Comparison of ENCODE assay signal across 10 cellular contexts in genomic region chr15:81296218-81296617, GRCh38. TPM values are rescaled to one million over a fixed set of nuclear protein-coding genes. Genes with fewer than 3 reads are reported as not detected.
DNase-seq lines count a peak whose midpoint lies in the region; TF ChIP-seq lines count a peak whose summit lies in the region.
"Had no signal": no experiment of that assay in that cellular context is flagged by ENCODE, and none has a peak within 500 bp of the region (broad histone marks: within the 10 kb centered on the region; RNA-seq: fewer than 3 reads in every experiment).

No MANE protein-coding gene starts in this region.

- no peaks in the 10 kb centered on the region for H3K79me1 ChIP-seq in mesendoderm (ENCODE audit: low read length)

- no peak overlapping the region for H3K18ac ChIP-seq in mesendoderm (ENCODE audit: low read length)

- peaks cover 10 to 30% of the 10 kb centered on the region in 2 donors for H3K4me1 ChIP-seq in mucosa of rectum (ENCODE audit: control insufficient read depth in 2 of 2, insufficient read depth in 2 of 2, low read length in 2 of 2)
- H3K4me1 ChIP-seq in mesendoderm (ENCODE audit: control insufficient read depth, low read depth, low read length) = no peaks in the 10 kb centered on the region

- H3K9me3 Mint-ChIP-seq in CD14-positive monocyte = no peaks in the 10 kb centered on the region
- H3K9me3 Mint-ChIP-seq in activated naive CD8-positive, alpha-beta T cell treated with anti-CD3 and anti-CD28 coated beads for 36 hours = no peaks in the 10 kb centered on the region

- DNase-seq in CD14-positive monocyte (ENCODE audit: low spot score) (no peak), NCI-H226 (no peak), mesendoderm (no peak), NCI-H748 treated with DMSO at 0.1 percent for 48 hours (lab: John Stamatoyannopoulos, UW) (no peak)
- no peak for DNase-seq in activated naive CD8-positive, alpha-beta T cell treated with anti-CD3 and anti-CD28 coated beads for 36 hours
- DNase-seq in stimulated activated naive CD4-positive, alpha-beta T cell (lab: John Stamatoyannopoulos, UW) = no peak
- DNase-seq: NCI-H69 had no signal

- no peak overlapping the region for H3K4ac ChIP-seq in mesendoderm (ENCODE audit: low read depth, low read length)

- peak overlapping the region; percentile 50; the same call in 1 of the 2 replicates for H3K4me3 ChIP-seq in GM08714 (ENCODE audit: low read length)
- H3K4me3 ChIP-seq in mucosa of rectum (ENCODE audit: low read length in 2 of 2) = peak overlapping the region; percentile 44 to 70
- no peak overlapping the region for H3K4me3 ChIP-seq in mesendoderm (ENCODE audit: low read length)

- no peak for TF ChIP-seq CTCF in CD14-positive monocyte (IDR thresholded peaks at IDR 0.05)

- peaks cover 23 to 33% of the 10 kb centered on the region in 2 donors for H3K36me3 Mint-ChIP-seq in CD14-positive monocyte
- H3K36me3 Mint-ChIP-seq in activated naive CD8-positive, alpha-beta T cell treated with anti-CD3 and anti-CD28 coated beads for 36 hours = peaks cover 57% of the 10 kb centered on the region

- no peaks in the 10 kb centered on the region for H3K9me3 ChIP-seq in mucosa of rectum (ENCODE audit: control insufficient read depth in 2 of 2, low read length in 2 of 2)

- H3K27ac ChIP-seq in mucosa of rectum (ENCODE audit: low read depth in 2 of 2, low read length in 2 of 2) (peak overlapping the region; percentile 72 to 86), mesendoderm (ENCODE audit: low read depth, low read length) (no peak overlapping the region)
- H3K27ac ChIP-seq: epithelial cell of prostate had no signal

- no CpG with 5 or more reads among the region's 2 CpGs for WGBS in mesendoderm (ENCODE audit: extremely low coverage, insufficient coverage, low lambda C conversion rate)

- H3K56ac ChIP-seq in mesendoderm (ENCODE audit: low read length) = no peak overlapping the region

- H3K4me2 ChIP-seq in mesendoderm (ENCODE audit: low read length) = no peak overlapping the region

- H3K27ac Mint-ChIP-seq in CD14-positive monocyte = peak overlapping the region; percentile 98 to 99 (median 99)
- H3K27ac Mint-ChIP-seq in activated naive CD8-positive, alpha-beta T cell treated with anti-CD3 and anti-CD28 coated beads for 36 hours = peak overlapping the region; percentile 97

- intact Hi-C loops in CD14-positive monocyte (cut with micrococcal nuclease) = loop anchor here in 1 of 2 donors (5.0 to 10.0 kb wide), 2 partner anchors 36 to 291 kb away; partner anchors contain the start of gene TLNRD1

- H3K23ac ChIP-seq in mesendoderm (ENCODE audit: low read length) = no peak overlapping the region

- H2BK120ac ChIP-seq in mesendoderm (ENCODE audit: low read depth, low read length) = no peak overlapping the region

- H3K9ac ChIP-seq in mucosa of rectum (ENCODE audit: low read depth in 1 of 2, low read length in 2 of 2) (peak overlapping the region; percentile 21 to 63), mesendoderm (ENCODE audit: low read length) (no peak overlapping the region)

- peaks cover 93% of the 10 kb centered on the region for H3K4me1 Mint-ChIP-seq in CD14-positive monocyte
- peaks cover 62% of the 10 kb centered on the region for H3K4me1 Mint-ChIP-seq in activated naive CD8-positive, alpha-beta T cell treated with anti-CD3 and anti-CD28 coated beads for 36 hours

- H3K4me3 Mint-ChIP-seq in CD14-positive monocyte = peak overlapping the region; percentile 97 to 99
- H3K4me3 Mint-ChIP-seq in activated naive CD8-positive, alpha-beta T cell treated with anti-CD3 and anti-CD28 coated beads for 36 hours = peak overlapping the region; percentile 98

- no peak overlapping the region for H2AK5ac ChIP-seq in mesendoderm (ENCODE audit: low read length)

- no peak overlapping the region for H2BK15ac ChIP-seq in mesendoderm (replicated peaks; ENCODE audit: low read depth)

- no peak overlapping the region for H4K5ac ChIP-seq in mesendoderm (ENCODE audit: low read length)

- no peak overlapping the region for H2BK5ac ChIP-seq in mesendoderm (ENCODE audit: low read length)

- H3K36me3 ChIP-seq in mucosa of rectum (ENCODE audit: control insufficient read depth in 2 of 2, insufficient read depth in 2 of 2, low read length in 2 of 2) (no peaks in the 10 kb centered on the region), mesendoderm (ENCODE audit: control insufficient read depth, insufficient read depth, low read length) (no peaks in the 10 kb centered on the region)

- H3K27me3 ChIP-seq in mucosa of rectum (ENCODE audit: control insufficient read depth in 2 of 2, insufficient read depth in 2 of 2, low read length in 2 of 2) = no peaks in the 10 kb centered on the region
- H3K27me3 ChIP-seq in mesendoderm (ENCODE audit: insufficient read depth, low read length, poor library complexity) = no peaks in the 10 kb centered on the region

- H3K79me2 ChIP-seq in mesendoderm (ENCODE audit: control insufficient read depth, insufficient read depth, low read length) = no peaks in the 10 kb centered on the region

- no peak overlapping the region for H4K8ac ChIP-seq in mesendoderm (ENCODE audit: low read depth, low read length)

- H3K27me3 Mint-ChIP-seq in CD14-positive monocyte (ENCODE audit: low read depth in 3 of 3) = peaks cover 0 to 5% (median 2%) of the 10 kb centered on the region in 3 donors
- H3K27me3 Mint-ChIP-seq in activated naive CD8-positive, alpha-beta T cell treated with anti-CD3 and anti-CD28 coated beads for 36 hours = no peaks in the 10 kb centered on the region

RNA-seq across cellular contexts. Expression of gene STARD5, which starts 27.7 kb away (rescaled TPM):
- 1 to 10 TPM; 1.5 to 2.5 TPM for polyA plus RNA-seq in CD14-positive monocyte
- total RNA-seq in activated naive CD8-positive, alpha-beta T cell treated with anti-CD3 and anti-CD28 coated beads for 36 hours = 1 to 10 TPM; 6.2 to 7.7 TPM
- polyA plus RNA-seq in mesendoderm (2013, experiment 1 of 2) = 0.74 TPM
- polyA plus RNA-seq in mesendoderm (2013, experiment 2 of 2) = 0.87 TPM
